In the genomic region with DNA sequence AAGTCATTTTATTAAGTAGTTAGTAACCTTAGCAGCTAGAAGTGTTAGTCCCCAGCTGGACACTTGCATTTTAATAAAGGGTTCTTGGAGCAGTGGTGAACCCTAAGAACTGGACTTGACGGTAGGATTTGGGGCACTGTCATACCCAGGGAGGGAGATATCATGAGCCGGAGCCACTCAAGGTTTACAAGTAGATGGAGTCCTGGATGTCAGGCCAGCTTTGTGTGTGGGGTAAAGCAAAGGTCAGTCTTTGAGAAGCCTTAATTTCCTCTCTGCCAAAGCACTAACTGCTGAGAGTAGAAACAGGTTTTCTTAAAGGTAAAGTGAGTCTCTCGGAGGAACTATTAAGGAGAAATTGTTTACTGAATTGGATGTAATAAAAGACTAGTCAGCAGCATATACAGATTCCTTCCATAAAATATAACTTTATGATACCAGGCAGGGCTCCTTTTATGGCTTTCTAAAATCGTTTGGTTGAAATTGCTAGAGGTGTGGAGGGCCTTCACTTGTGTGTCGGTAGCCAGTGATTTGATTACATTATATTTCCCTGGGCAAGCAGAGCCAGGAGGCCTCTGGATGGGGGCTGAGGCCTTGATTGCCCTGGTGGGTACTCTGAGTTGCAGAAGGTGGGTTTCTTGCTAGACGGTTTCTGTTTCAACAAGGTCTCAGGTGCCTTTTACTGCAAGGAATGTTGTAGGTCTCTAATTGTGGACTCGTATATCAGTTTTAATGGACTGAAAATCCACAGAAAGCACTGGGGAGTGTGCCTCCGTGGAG, we compare ENCODE assay signal across 22 cellular contexts. TPM values are rescaled to one million over a fixed set of nuclear protein-coding genes. Genes with fewer than 3 reads are reported as not detected.
DNase-seq lines count a peak whose midpoint lies in the region; ATAC-seq and TF ChIP-seq lines count a peak whose summit lies in the region.
"Had no signal": no experiment of that assay in that cellular context is flagged by ENCODE, and none has a peak within 500 bp of the region (broad histone marks: within the 10 kb centered on the region; RNA-seq: fewer than 3 reads in every experiment).

No MANE protein-coding gene starts in this region.

- no peaks in the 10 kb centered on the region for H4K20me1 ChIP-seq in mammary epithelial cell (ENCODE audit: insufficient read depth, low read length)

- ATAC-seq in upper lobe of right lung (peak; percentile 21), HG02970 (IDR thresholded peaks at IDR 0.05; ENCODE audit: low FRiP score, unreplicated experiment) (no peak), HG03025 (IDR thresholded peaks at IDR 0.05; ENCODE audit: low FRiP score, unreplicated experiment) (no peak)
- ATAC-seq: sciatic nerve had no signal

- H3K4me3 ChIP-seq in mammary epithelial cell (replicated peaks in 1 of 3; ENCODE audit: insufficient read depth in 1 of 3, low read depth in 2 of 3, low read length in 3 of 3) (no peak overlapping the region), muscle layer of duodenum (ENCODE audit: low read depth in 1 of 2, low read length in 2 of 2) (no peak overlapping the region), upper lobe of right lung (no peak overlapping the region)
- H3K4me3 ChIP-seq: esophagus muscularis mucosa, lung, ovary, Peyer's patch, uterus had no signal

- peaks cover 79% of the 10 kb centered on the region for H3K79me2 ChIP-seq in mammary epithelial cell (ENCODE audit: insufficient read depth, low read length)

- dilution Hi-C loops in mammary epithelial cell (cut with HindIII; ENCODE audit: low sequenced_read_pairs) = no loop called here

- TF ChIP-seq CTCF in MCF 10A (IDR thresholded peaks at IDR 0.05; ENCODE audit: unreplicated experiment) (no peak), mammary epithelial cell (conservative IDR thresholded peaks at IDR 0.05 in 1 of 2, IDR thresholded peaks at IDR 0.05 in 1 of 2; ENCODE audit: extremely low read depth in 1 of 2, insufficient read depth in 1 of 2, low read depth in 1 of 2, low read length in 2 of 2) (no peak), upper lobe of right lung (IDR thresholded peaks at IDR 0.05) (no peak)

- H3K4me1 ChIP-seq in mammary epithelial cell (ENCODE audit: insufficient read depth, low read length) (peaks cover 5% of the 10 kb centered on the region), muscle layer of duodenum (ENCODE audit: control insufficient read depth in 1 of 2, insufficient read depth in 2 of 2, low read length in 2 of 2) (peaks cover 0 to 19% of the 10 kb centered on the region in 2 donors), upper lobe of right lung (peaks cover 35% of the 10 kb centered on the region)
- H3K4me1 ChIP-seq: uterus had no signal

- DNase-seq in MCF 10A (ENCODE audit: unreplicated experiment) = no peak
- no peak for DNase-seq in mammary epithelial cell
- DNase-seq in activated naive CD8-positive, alpha-beta T cell treated with anti-CD3 and anti-CD28 coated beads for 36 hours = no peak
- DNase-seq in upper lobe of right lung = no peak
- DNase-seq in SW480 (ENCODE audit: low spot score) = no peak
- DNase-seq: C1 segment of cervical spinal cord; H9; hypothalamus; IMR-90; NCI-H1417; NCI-H2081 treated with DMSO at 0.1 percent for 48 hours; NK-92 treated with Interleukin-12 subunit alpha and Interleukin-12 subunit beta, amount 100 ng/mL, for 24 hours; ovary; T-helper 1 cell; uterus had no signal

- H3K9me3 ChIP-seq in mammary epithelial cell (replicated peaks; ENCODE audit: insufficient read depth, low read length) (no peaks in the 10 kb centered on the region), muscle layer of duodenum (ENCODE audit: control insufficient read depth in 1 of 2, low read length in 2 of 2) (no peaks in the 10 kb centered on the region), upper lobe of right lung (no peaks in the 10 kb centered on the region)
- H3K9me3 ChIP-seq: esophagus muscularis mucosa, ovary, Peyer's patch, uterus had no signal

- in situ Hi-C loops in mammary epithelial cell (cut with MboI; ENCODE audit: low sequenced_read_pairs in 2 of 2) = loop anchor here in 1 of 2 donors (25.0 kb wide), 1 partner anchor 96 kb away; no protein-coding TSS in a partner anchor

- H3K9me3 Mint-ChIP-seq in MCF 10A (ENCODE audit: unreplicated experiment) = no peaks in the 10 kb centered on the region
- no peaks in the 10 kb centered on the region for H3K9me3 Mint-ChIP-seq in activated naive CD8-positive, alpha-beta T cell treated with anti-CD3 and anti-CD28 coated beads for 36 hours
- H3K9me3 Mint-ChIP-seq: H9 had no signal

- H3K4me3 Mint-ChIP-seq in MCF 10A (ENCODE audit: unreplicated experiment) = no peak overlapping the region
- H3K4me3 Mint-ChIP-seq in activated naive CD8-positive, alpha-beta T cell treated with anti-CD3 and anti-CD28 coated beads for 36 hours = no peak overlapping the region

- no TSS peak for BruUV-seq in MCF 10A (replicated peaks; lab: Mats Ljungman, UMichigan)
- no TSS peak for BruUV-seq in mammary epithelial cell (replicated peaks; lab: Mats Ljungman, UMichigan)

- H3K4me1 Mint-ChIP-seq in MCF 10A (ENCODE audit: insufficient read depth, unreplicated experiment) = peaks cover 16% of the 10 kb centered on the region
- H3K4me1 Mint-ChIP-seq in activated naive CD8-positive, alpha-beta T cell treated with anti-CD3 and anti-CD28 coated beads for 36 hours = peaks cover 25% of the 10 kb centered on the region

- H3K27ac ChIP-seq in mammary epithelial cell (ENCODE audit: insufficient read depth, low read depth, low read length) (no peak overlapping the region), muscle layer of duodenum (ENCODE audit: low read length) (peak overlapping the region; percentile 13), upper lobe of right lung (no peak overlapping the region)
- H3K27ac ChIP-seq: esophagus muscularis mucosa, ovary had no signal

- H3K27ac Mint-ChIP-seq in MCF 10A (ENCODE audit: low read depth, unreplicated experiment) = peak overlapping the region; percentile 59
- H3K27ac Mint-ChIP-seq in activated naive CD8-positive, alpha-beta T cell treated with anti-CD3 and anti-CD28 coated beads for 36 hours = peak overlapping the region; percentile 31
- H3K27ac Mint-ChIP-seq: H9 had no signal

- H3K36me3 Mint-ChIP-seq in MCF 10A (ENCODE audit: insufficient read depth, unreplicated experiment) = peaks cover 27% of the 10 kb centered on the region
- peaks cover 8% of the 10 kb centered on the region for H3K36me3 Mint-ChIP-seq in activated naive CD8-positive, alpha-beta T cell treated with anti-CD3 and anti-CD28 coated beads for 36 hours

- peaks cover 14% of the 10 kb centered on the region for H3K36me3 ChIP-seq in mammary epithelial cell (ENCODE audit: insufficient read depth, low read length)
- H3K36me3 ChIP-seq in muscle layer of duodenum (ENCODE audit: control insufficient read depth in 1 of 2, insufficient read depth in 2 of 2, low read length in 2 of 2) = peaks cover 14 to 15% of the 10 kb centered on the region in 2 donors
- H3K36me3 ChIP-seq in upper lobe of right lung = peaks cover 34% of the 10 kb centered on the region
- H3K36me3 ChIP-seq: ovary, uterus had no signal

- no peaks in the 10 kb centered on the region for H3K27me3 Mint-ChIP-seq in MCF 10A (ENCODE audit: insufficient read depth, unreplicated experiment)
- H3K27me3 Mint-ChIP-seq in activated naive CD8-positive, alpha-beta T cell treated with anti-CD3 and anti-CD28 coated beads for 36 hours = no peaks in the 10 kb centered on the region

- intact Hi-C loops in MCF 10A (cut with micrococcal nuclease) (no loop called here), mammary epithelial cell (cut with micrococcal nuclease) (no loop called here), upper lobe of right lung (cut with DNase I) (no loop called here)

- H2AFZ ChIP-seq in mammary epithelial cell (ENCODE audit: low read depth, low read length) = no peak overlapping the region

- POLR2A ChIA-PET in MCF 10A (lab: Yijun Ruan, JAX) = interaction anchor here (0.7 to 1.3 kb wide), 2 partner anchors 15 to 16 kb away, joined by 3 read pairs; no protein-coding TSS in a partner anchor

- H3K9ac ChIP-seq in mammary epithelial cell (ENCODE audit: insufficient read depth, low read length) = no peak overlapping the region

- CTCF ChIA-PET in MCF 10A (lab: Yijun Ruan, JAX) (interaction anchor here (0.6 to 0.7 kb wide), 2 partner anchors 12 to 134 kb away, joined by 3 read pairs; no protein-coding TSS in a partner anchor), mammary epithelial cell (lab: Charles Lee; ENCODE audit: low non-redundant PET) (no interaction called here)

- 88% methylated on average over 8 of the region's 8 CpGs for WGBS in mammary epithelial cell (ENCODE audit: low coverage, missing lambda C conversion rate)

- H3K4me2 ChIP-seq in mammary epithelial cell (ENCODE audit: insufficient read depth, low read depth, low read length) = no peak overlapping the region

- no peaks in the 10 kb centered on the region for H3K27me3 ChIP-seq in mammary epithelial cell (ENCODE audit: insufficient read depth, low read length)
- H3K27me3 ChIP-seq in muscle layer of duodenum (ENCODE audit: low read depth, low read length) = no peaks in the 10 kb centered on the region
- no peaks in the 10 kb centered on the region for H3K27me3 ChIP-seq in upper lobe of right lung
- H3K27me3 ChIP-seq: esophagus muscularis mucosa, ovary, Peyer's patch, uterus had no signal

RNA-seq across cellular contexts. Expression of a gene that starts 23.1 kb away (rescaled TPM):
- 49.8 and 75.0 TPM in 2 replicates for total RNA-seq in MCF 10A (2022)
- 100 to 1,000 TPM in 1 of 2 donors, 10 to 100 TPM in 1; 65.7 to 125 TPM for total RNA-seq in mammary epithelial cell
- polyA plus RNA-seq in mammary epithelial cell = 138 TPM
- 297 TPM for polyA minus RNA-seq in mammary epithelial cell
- total RNA-seq in activated naive CD8-positive, alpha-beta T cell treated with anti-CD3 and anti-CD28 coated beads for 36 hours = 10 to 100 TPM; 54.6 to 57.0 TPM
- 103 TPM for total RNA-seq in upper lobe of right lung
